Comparison of ENCODE assay signal across 12 cellular contexts in the genomic region with DNA sequence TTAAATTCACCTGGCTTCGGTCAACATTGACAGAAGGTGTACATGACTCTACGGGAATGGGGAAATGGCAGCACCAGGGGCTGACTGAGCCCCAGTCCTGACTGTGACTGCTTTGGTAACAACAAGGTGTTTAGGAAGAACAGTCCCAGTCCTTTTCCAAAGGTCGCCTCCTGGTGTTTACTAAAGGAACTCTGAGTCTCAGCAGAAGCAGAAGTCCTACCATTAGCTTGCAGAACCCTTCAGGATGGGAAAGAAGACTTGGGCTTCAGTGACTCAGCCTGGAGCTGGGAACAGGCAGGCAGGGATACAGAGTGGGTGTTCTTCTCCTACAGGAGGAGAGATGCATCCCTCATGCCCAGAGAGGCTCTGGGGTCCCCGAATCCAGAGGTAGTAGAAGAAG.
DNase-seq lines count a peak whose midpoint lies in the region; ATAC-seq and TF ChIP-seq lines count a peak whose summit lies in the region.
"Had no signal": no experiment of that assay in that cellular context is flagged by ENCODE, and none has a peak within 500 bp of the region (broad histone marks: within the 10 kb centered on the region; RNA-seq: fewer than 3 reads in every experiment).

No MANE protein-coding gene starts in this region.

- no peak overlapping the region for H3K23ac ChIP-seq in H9 (ENCODE audit: insufficient read length, low read depth, low read length)

- H3K23me2 ChIP-seq in H9 (ENCODE audit: insufficient read length, low read depth, low read length, poor library complexity, severe bottlenecking), result no peaks in the 10 kb centered on the region

- DNase-seq in CD1c-positive myeloid dendritic cell (ENCODE audit: extremely low spot score), result peak; percentile 24
- peak; percentile 58 for DNase-seq in H9
- DNase-seq in adrenal gland, result peak in 1 of 7 donors; percentile 13
- no peak for DNase-seq in lower lobe of right lung
- no peak for DNase-seq in NCI-H2227 treated with DMSO at 0.1 percent for 48 hours (lab: John Stamatoyannopoulos, UW)
- DNase-seq in NCI-H345 treated with DMSO at 0.1 percent for 48 hours (lab: John Stamatoyannopoulos, UW; ENCODE audit: unreplicated experiment), result no peak
- DNase-seq in NCI-H1436 treated with DMSO at 0.1 percent for 48 hours (lab: John Stamatoyannopoulos, UW), result no peak
- DNase-seq: activated CD4-positive, alpha-beta T cell treated with anti-CD3 and anti-CD28 coated beads, Interleukin-2, amount 50 U/mL, for 1 hour; NCI-H1694; occipital lobe had no signal

- no peak overlapping the region for H3K4ac ChIP-seq in H9 (ENCODE audit: low read depth, low read length)

- H3K4me3 ChIP-seq in adrenal gland (no peak overlapping the region), lower lobe of right lung (no peak overlapping the region)

- 0 out of 2 replicates have a peak, but pooled peaks cover 4% of the 10 kb centered on the region for H3K27me3 Mint-ChIP-seq in H9 (ENCODE audit: low read depth)
- H3K27me3 Mint-ChIP-seq: activated naive CD4-positive, alpha-beta T cell treated with anti-CD3 and anti-CD28 coated beads, Interleukin-2, amount 50 U/mL, for 24 hours had no signal

- H3K14ac ChIP-seq in H9 (ENCODE audit: insufficient read depth, low read length), result no peak overlapping the region

- 0 out of 7 replicates have a peak overlapping the region, but pooled peaks of 1 of the 3 experiments have one; percentile 44 for H3K27ac Mint-ChIP-seq in H9
- H3K27ac Mint-ChIP-seq: activated naive CD4-positive, alpha-beta T cell treated with anti-CD3 and anti-CD28 coated beads, Interleukin-2, amount 50 U/mL, for 24 hours had no signal

- no peak overlapping the region for H2BK5ac ChIP-seq in H9 (ENCODE audit: insufficient read length, low read length)

- H3K18ac ChIP-seq in H9 (ENCODE audit: insufficient read length, low read depth, low read length), result no peak overlapping the region

- no peak overlapping the region for H3K4me2 ChIP-seq in H9 (ENCODE audit: insufficient read depth, insufficient read length, low read length)

- no peaks in the 10 kb centered on the region for H3K4me1 ChIP-seq in H9 (ENCODE audit: insufficient read depth, low read length)
- peaks cover 0 to 15% of the 10 kb centered on the region in 2 donors for H3K4me1 ChIP-seq in adrenal gland (replicated peaks in 1 of 2)
- H3K4me1 ChIP-seq in lower lobe of right lung, result peaks cover 17% of the 10 kb centered on the region

- no CpG with 5 or more reads among the region's 4 CpGs for WGBS in H9 (ENCODE audit: extremely low coverage, insufficient read length, low lambda C conversion rate)
- 92 to 100% (median 97%) methylated on average over 4 of the region's 4 CpGs for WGBS in adrenal gland, 4 donors

- H2BK120ac ChIP-seq in H9 (ENCODE audit: low read depth, low read length, poor library complexity, severe bottlenecking), result no peak overlapping the region

- H3K79me2 ChIP-seq in H9 (ENCODE audit: insufficient read depth, low read length), result no peaks in the 10 kb centered on the region

- no peak overlapping the region for H2AFZ ChIP-seq in H9 (ENCODE audit: low read length)

- H3K4me1 Mint-ChIP-seq in H9, result peaks cover 8 to 9% of the 10 kb centered on the region in 2 experiments; a peak in 3 of 4 replicates
- H3K4me1 Mint-ChIP-seq: activated naive CD4-positive, alpha-beta T cell treated with anti-CD3 and anti-CD28 coated beads, Interleukin-2, amount 50 U/mL, for 24 hours had no signal

- no peak overlapping the region for H3K27ac ChIP-seq in H9 (ENCODE audit: insufficient read length, low read depth, low read length)
- no peak overlapping the region for H3K27ac ChIP-seq in adrenal gland
- no peak overlapping the region for H3K27ac ChIP-seq in lower lobe of right lung

- no peak overlapping the region for H2AK5ac ChIP-seq in H9 (ENCODE audit: insufficient read length, low read length)

- no peaks in the 10 kb centered on the region for H3K27me3 ChIP-seq in H9 (ENCODE audit: insufficient read depth, low read length)
- no peaks in the 10 kb centered on the region for H3K27me3 ChIP-seq in adrenal gland
- H3K27me3 ChIP-seq in lower lobe of right lung (ENCODE audit: low read depth), result no peaks in the 10 kb centered on the region

- no peaks in the 10 kb centered on the region for H3K9me3 Mint-ChIP-seq in H9
- H3K9me3 Mint-ChIP-seq: activated naive CD4-positive, alpha-beta T cell treated with anti-CD3 and anti-CD28 coated beads, Interleukin-2, amount 50 U/mL, for 24 hours had no signal

- no peaks in the 10 kb centered on the region for H3K9me3 ChIP-seq in H9 (ENCODE audit: control insufficient read depth, low read depth, low read length)
- no peaks in the 10 kb centered on the region for H3K9me3 ChIP-seq in adrenal gland (replicated peaks in 1 of 3)
- H3K9me3 ChIP-seq in lower lobe of right lung, result no peaks in the 10 kb centered on the region

- no peaks in the 10 kb centered on the region for H3K79me1 ChIP-seq in H9 (ENCODE audit: insufficient read depth, low read depth, low read length, poor library complexity, severe bottlenecking)

- no peak for TF ChIP-seq POLR2A in adrenal gland (IDR thresholded peaks at IDR 0.05)

- intact Hi-C loops in adrenal gland (cut with DNase I) (no loop called here), lower lobe of right lung (cut with DNase I) (no loop called here)

- H3K9ac ChIP-seq in H9 (ENCODE audit: extremely low read depth, insufficient read length, low read length), result no peak overlapping the region

- H3K36me3 ChIP-seq in adrenal gland (replicated peaks in 1 of 2), result no peaks in the 10 kb centered on the region
- no peaks in the 10 kb centered on the region for H3K36me3 ChIP-seq in lower lobe of right lung

- H3K56ac ChIP-seq in H9 (ENCODE audit: insufficient read length, low read depth, low read length), result no peak overlapping the region

- H3K36me3 Mint-ChIP-seq in H9 (ENCODE audit: insufficient read depth in 1 of 3, low read depth in 3 of 3), result no peaks in the 10 kb centered on the region
- H3K36me3 Mint-ChIP-seq: activated naive CD4-positive, alpha-beta T cell treated with anti-CD3 and anti-CD28 coated beads, Interleukin-2, amount 50 U/mL, for 24 hours had no signal

- no peaks in the 10 kb centered on the region for H4K20me1 ChIP-seq in H9 (ENCODE audit: control insufficient read depth, insufficient read depth, insufficient read length)

- TF ChIP-seq CTCF in H9 (conservative IDR thresholded peaks at IDR 0.05) (peak; percentile 73), adrenal gland (IDR thresholded peaks at IDR 0.05) (peak in 4 of 6 experiments; percentile 16 to 24 (median 22)), lower lobe of right lung (IDR thresholded peaks at IDR 0.05) (peak; percentile 21)

- no peak overlapping the region for H4K91ac ChIP-seq in H9 (ENCODE audit: insufficient read length, low read depth, low read length)

- no peak overlapping the region for H3T11ph ChIP-seq in H9 (ENCODE audit: low read length)

- H4K8ac ChIP-seq in H9 (replicated peaks; ENCODE audit: insufficient read length, low read depth, low read length), result no peak overlapping the region

- no peak overlapping the region for H2BK20ac ChIP-seq in H9 (ENCODE audit: low read depth, low read length, poor library complexity, severe bottlenecking)

- no peak overlapping the region for H2BK12ac ChIP-seq in H9 (ENCODE audit: insufficient read length, low read depth, low read length)

- H4K5ac ChIP-seq in H9 (ENCODE audit: insufficient read length, low read depth, low read length), result no peak overlapping the region

- H2BK15ac ChIP-seq in H9 (ENCODE audit: low read depth, low read length), result no peak overlapping the region

- H3K4me3 Mint-ChIP-seq in H9, result no peak overlapping the region
- H3K4me3 Mint-ChIP-seq: activated naive CD4-positive, alpha-beta T cell treated with anti-CD3 and anti-CD28 coated beads, Interleukin-2, amount 50 U/mL, for 24 hours had no signal

- ATAC-seq in lower lobe of right lung, result no peak
- no peak for ATAC-seq in GM18498 (IDR thresholded peaks at IDR 0.05; ENCODE audit: unreplicated experiment)

Comparison
In these comparisons a context has a peak if more than half of its experiments do, and no peak if none do; other contexts are left out.
1. DNase-seq: peak in CD1c-positive myeloid dendritic cell (single experiment) and H9 (single experiment); none in lower lobe of right lung (single experiment), NCI-H2227 treated with DMSO at 0.1 percent for 48 hours (single experiment), NCI-H345 treated with DMSO at 0.1 percent for 48 hours (single experiment) and NCI-H1436 treated with DMSO at 0.1 percent for 48 hours (single experiment).
2. CTCF ChIP-seq: peak in every context shown above with its lines; median percentile 73 in H9; 22 in adrenal gland; 21 in lower lobe of right lung.